ENCODE assay signal across 2 cellular contexts in the genomic region with DNA sequence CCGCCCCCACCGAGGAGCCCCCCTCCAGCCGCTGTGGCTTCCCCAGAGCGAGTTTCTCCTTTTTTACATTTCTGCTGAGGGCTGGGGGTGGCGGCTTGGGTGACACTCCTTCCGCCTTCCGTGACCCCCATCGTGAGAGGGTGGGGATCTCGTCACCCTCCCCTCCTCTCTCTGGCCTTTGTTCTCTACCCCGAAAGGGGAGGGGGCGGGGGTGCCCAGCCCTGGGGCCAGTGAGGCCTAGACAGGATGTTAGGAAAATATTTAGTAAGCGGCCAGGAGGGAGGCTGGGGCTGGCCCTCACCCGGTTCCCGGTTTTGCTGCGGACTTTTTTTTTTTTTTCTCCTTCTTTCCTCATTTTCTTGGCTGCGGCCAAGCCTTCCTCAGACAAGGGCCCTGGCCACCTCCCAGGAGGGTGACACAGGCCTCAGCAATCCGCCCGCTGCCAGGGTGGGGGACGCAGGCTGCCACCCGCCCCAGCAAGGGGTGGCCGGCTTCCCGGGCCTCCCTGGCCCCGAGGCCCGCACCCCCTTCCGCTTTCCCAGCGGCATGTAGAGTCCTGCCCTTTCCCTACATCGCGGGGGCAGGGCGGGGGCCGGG.
A peak's percentile ranks its signal among the peaks of the same experiment; 100 is the strongest.
TF ChIP-seq lines count a peak whose summit lies in the region.

No MANE protein-coding gene starts in this region.

TF ChIP-seq in SK-N-SH, 30 proteins besides CTCF, POLR2A, EP300 and RAD21 (continues in another document):
- TF ChIP-seq RFX5 (IDR thresholded peaks at IDR 0.05; ENCODE audit: low read length): no peak
- TF ChIP-seq, protein P1, sequence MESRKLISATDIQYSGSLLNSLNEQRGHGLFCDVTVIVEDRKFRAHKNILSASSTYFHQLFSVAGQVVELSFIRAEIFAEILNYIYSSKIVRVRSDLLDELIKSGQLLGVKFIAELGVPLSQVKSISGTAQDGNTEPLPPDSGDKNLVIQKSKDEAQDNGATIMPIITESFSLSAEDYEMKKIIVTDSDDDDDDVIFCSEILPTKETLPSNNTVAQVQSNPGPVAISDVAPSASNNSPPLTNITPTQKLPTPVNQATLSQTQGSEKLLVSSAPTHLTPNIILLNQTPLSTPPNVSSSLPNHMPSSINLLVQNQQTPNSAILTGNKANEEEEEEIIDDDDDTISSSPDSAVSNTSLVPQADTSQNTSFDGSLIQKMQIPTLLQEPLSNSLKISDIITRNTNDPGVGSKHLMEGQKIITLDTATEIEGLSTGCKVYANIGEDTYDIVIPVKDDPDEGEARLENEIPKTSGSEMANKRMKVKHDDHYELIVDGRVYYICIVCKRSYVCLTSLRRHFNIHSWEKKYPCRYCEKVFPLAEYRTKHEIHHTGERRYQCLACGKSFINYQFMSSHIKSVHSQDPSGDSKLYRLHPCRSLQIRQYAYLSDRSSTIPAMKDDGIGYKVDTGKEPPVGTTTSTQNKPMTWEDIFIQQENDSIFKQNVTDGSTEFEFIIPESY (IDR thresholded peaks at IDR 0.05; ENCODE audit: borderline replicate concordance, low read depth): no peak; the same call in 1 of the 2 replicates
- TF ChIP-seq POLR2AphosphoS5 (IDR thresholded peaks at IDR 0.05; ENCODE audit: low read depth, low read length): no peak; the same call in 1 of the 2 replicates
- peak; percentile 24; the same call in 1 of the 2 replicates for TF ChIP-seq RXRA (IDR thresholded peaks at IDR 0.05; ENCODE audit: borderline replicate concordance, low read depth)
- TF ChIP-seq GABPA (IDR thresholded peaks at IDR 0.05; ENCODE audit: low read depth): no peak
- TF ChIP-seq, protein P2, sequence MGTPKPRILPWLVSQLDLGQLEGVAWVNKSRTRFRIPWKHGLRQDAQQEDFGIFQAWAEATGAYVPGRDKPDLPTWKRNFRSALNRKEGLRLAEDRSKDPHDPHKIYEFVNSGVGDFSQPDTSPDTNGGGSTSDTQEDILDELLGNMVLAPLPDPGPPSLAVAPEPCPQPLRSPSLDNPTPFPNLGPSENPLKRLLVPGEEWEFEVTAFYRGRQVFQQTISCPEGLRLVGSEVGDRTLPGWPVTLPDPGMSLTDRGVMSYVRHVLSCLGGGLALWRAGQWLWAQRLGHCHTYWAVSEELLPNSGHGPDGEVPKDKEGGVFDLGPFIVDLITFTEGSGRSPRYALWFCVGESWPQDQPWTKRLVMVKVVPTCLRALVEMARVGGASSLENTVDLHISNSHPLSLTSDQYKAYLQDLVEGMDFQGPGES (IDR thresholded peaks at IDR 0.05; ENCODE audit: low read depth, low read length): no peak
- no peak; the same call in 1 of the 2 replicates for TF ChIP-seq YY1 (IDR thresholded peaks at IDR 0.05; ENCODE audit: low read depth)
- peak; percentile 52 for TF ChIP-seq JUND (IDR thresholded peaks at IDR 0.05)
- no peak for TF ChIP-seq RCOR1 (IDR thresholded peaks at IDR 0.05; ENCODE audit: low read length)
- TF ChIP-seq, protein P3, sequence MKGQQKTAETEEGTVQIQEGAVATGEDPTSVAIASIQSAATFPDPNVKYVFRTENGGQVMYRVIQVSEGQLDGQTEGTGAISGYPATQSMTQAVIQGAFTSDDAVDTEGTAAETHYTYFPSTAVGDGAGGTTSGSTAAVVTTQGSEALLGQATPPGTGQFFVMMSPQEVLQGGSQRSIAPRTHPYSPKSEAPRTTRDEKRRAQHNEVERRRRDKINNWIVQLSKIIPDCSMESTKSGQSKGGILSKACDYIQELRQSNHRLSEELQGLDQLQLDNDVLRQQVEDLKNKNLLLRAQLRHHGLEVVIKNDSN (IDR thresholded peaks at IDR 0.05; ENCODE audit: borderline replicate concordance, low read depth): no peak
- TF ChIP-seq FOSL2 (IDR thresholded peaks at IDR 0.05; ENCODE audit: borderline replicate concordance, low read depth): peak; percentile 51; the same call in 1 of the 2 replicates
- TF ChIP-seq FOXM1 (IDR thresholded peaks at IDR 0.05; ENCODE audit: low read depth): 0 out of 2 replicates have a peak, but pooled peaks have one; percentile 17
- peak; percentile 31; the same call in 1 of the 2 replicates for TF ChIP-seq TEAD4 (IDR thresholded peaks at IDR 0.05; ENCODE audit: borderline replicate concordance, insufficient read depth)
- no peak for TF ChIP-seq FOXJ3 (CRISPR knock-in tag; IDR thresholded peaks at IDR 0.05)
- TF ChIP-seq NRF1 (IDR thresholded peaks at IDR 0.05; ENCODE audit: low read depth, low read length): no peak
- TF ChIP-seq MXI1 (IDR thresholded peaks at IDR 0.05; ENCODE audit: low read depth, low read length): no peak
- no peak for TF ChIP-seq CHD2 (IDR thresholded peaks at IDR 0.05; ENCODE audit: low read length, partially characterized antibody)
- TF ChIP-seq EZH2phosphoT487 (IDR thresholded peaks at IDR 0.05; ENCODE audit: borderline replicate concordance, low read depth): no peak
- no peak for TF ChIP-seq SIN3A (IDR thresholded peaks at IDR 0.05; ENCODE audit: borderline replicate concordance, low read depth, low read length)
- TF ChIP-seq ELF1 (IDR thresholded peaks at IDR 0.05): no peak
- TF ChIP-seq, protein P4, sequence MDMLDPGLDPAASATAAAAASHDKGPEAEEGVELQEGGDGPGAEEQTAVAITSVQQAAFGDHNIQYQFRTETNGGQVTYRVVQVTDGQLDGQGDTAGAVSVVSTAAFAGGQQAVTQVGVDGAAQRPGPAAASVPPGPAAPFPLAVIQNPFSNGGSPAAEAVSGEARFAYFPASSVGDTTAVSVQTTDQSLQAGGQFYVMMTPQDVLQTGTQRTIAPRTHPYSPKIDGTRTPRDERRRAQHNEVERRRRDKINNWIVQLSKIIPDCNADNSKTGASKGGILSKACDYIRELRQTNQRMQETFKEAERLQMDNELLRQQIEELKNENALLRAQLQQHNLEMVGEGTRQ (IDR thresholded peaks at IDR 0.05; ENCODE audit: borderline replicate concordance, low read depth, low read length): no peak
- no peak; the same call in 1 of the 2 replicates for TF ChIP-seq NFIC (IDR thresholded peaks at IDR 0.05; ENCODE audit: borderline replicate concordance)
- TF ChIP-seq MEF2A (IDR thresholded peaks at IDR 0.05; ENCODE audit: borderline replicate concordance, low read depth): no peak

TF ChIP-seq in GM12878, 131 proteins besides CTCF, POLR2A, EP300 and RAD21:
- no peak for TF ChIP-seq ZNF207 (IDR thresholded peaks at IDR 0.05; ENCODE audit: borderline replicate concordance)
- TF ChIP-seq NR2F1 (conservative IDR thresholded peaks at IDR 0.05): 0 out of 2 replicates have a peak, but pooled peaks have one; percentile 29
- TF ChIP-seq ZNF217 (IDR thresholded peaks at IDR 0.05): no peak
- no peak for TF ChIP-seq POLR2AphosphoS2 (IDR thresholded peaks at IDR 0.05; ENCODE audit: low read depth, low read length)
- TF ChIP-seq CREB1 (IDR thresholded peaks at IDR 0.05; ENCODE audit: low read depth): 0 out of 2 replicates have a peak, but pooled peaks have one; percentile 13
- 0 out of 2 replicates have a peak, but pooled peaks have one; percentile 16 for TF ChIP-seq GATAD2B (conservative IDR thresholded peaks at IDR 0.05; ENCODE audit: low read depth)
- TF ChIP-seq, protein P5, sequence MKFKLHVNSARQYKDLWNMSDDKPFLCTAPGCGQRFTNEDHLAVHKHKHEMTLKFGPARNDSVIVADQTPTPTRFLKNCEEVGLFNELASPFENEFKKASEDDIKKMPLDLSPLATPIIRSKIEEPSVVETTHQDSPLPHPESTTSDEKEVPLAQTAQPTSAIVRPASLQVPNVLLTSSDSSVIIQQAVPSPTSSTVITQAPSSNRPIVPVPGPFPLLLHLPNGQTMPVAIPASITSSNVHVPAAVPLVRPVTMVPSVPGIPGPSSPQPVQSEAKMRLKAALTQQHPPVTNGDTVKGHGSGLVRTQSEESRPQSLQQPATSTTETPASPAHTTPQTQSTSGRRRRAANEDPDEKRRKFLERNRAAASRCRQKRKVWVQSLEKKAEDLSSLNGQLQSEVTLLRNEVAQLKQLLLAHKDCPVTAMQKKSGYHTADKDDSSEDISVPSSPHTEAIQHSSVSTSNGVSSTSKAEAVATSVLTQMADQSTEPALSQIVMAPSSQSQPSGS (IDR thresholded peaks at IDR 0.05; ENCODE audit: low read length): no peak
